ENCODE assay signal across 25 cellular contexts in the genomic region with DNA sequence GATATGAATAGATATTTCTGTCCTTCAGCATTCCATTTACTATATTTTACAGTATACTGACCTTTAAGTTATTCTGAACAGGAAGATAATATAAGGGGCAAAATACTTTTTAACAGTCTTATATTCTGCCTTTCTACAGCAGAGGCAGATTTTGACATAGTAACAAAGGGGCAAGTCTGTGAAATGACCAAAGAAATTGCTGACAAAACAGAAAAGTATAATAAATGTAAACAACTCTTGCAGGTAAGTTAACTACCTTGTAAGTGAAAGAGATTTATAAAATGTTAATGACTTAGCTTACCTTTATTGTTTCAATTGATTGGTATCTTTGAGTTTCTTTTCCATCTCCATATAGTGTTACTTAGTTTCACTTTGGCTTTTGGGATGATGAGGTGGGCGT. TPM values are rescaled to one million over a fixed set of nuclear protein-coding genes. Genes with fewer than 3 reads are reported as not detected.
A peak's percentile ranks its signal among the peaks of the same experiment; 100 is the strongest.
DNase-seq lines count a peak whose midpoint lies in the region; ATAC-seq, FAIRE-seq and TF ChIP-seq lines count a peak whose summit lies in the region.
"Had no signal": no experiment of that assay in that cellular context is flagged by ENCODE, and none has a peak within 500 bp of the region (broad histone marks: within the 10 kb centered on the region; RNA-seq: fewer than 3 reads in every experiment).

No MANE protein-coding gene starts in this region.

- intact Hi-C loops in HepG2 (cut with micrococcal nuclease; ENCODE audit: unreplicated experiment): no loop called here
- intact Hi-C loops in right lobe of liver (cut with DNase I): no loop called here
- intact Hi-C loops in K562 (cut with micrococcal nuclease): no loop called here

- peaks cover 4 to 30% of the 10 kb centered on the region in 2 experiments; a peak in 4 of 5 replicates for H3K36me3 ChIP-seq in HepG2 (replicated peaks in 1 of 2; ENCODE audit: control insufficient read depth in 1 of 2, insufficient read depth in 2 of 2, low read length in 2 of 2)
- peaks cover 0 to 55% (median 13%) of the 10 kb centered on the region in 4 donors for H3K36me3 ChIP-seq in right lobe of liver
- H3K36me3 ChIP-seq in K562 (ENCODE audit: control insufficient read depth, insufficient read depth, low read length): peaks cover 44% of the 10 kb centered on the region

- BruUV-seq in HepG2 (replicated peaks; lab: Mats Ljungman, UMichigan): no TSS peak
- BruUV-seq in K562 (replicated peaks; lab: Mats Ljungman, UMichigan): no TSS peak

- H3K27me3 ChIP-seq in HepG2 (ENCODE audit: control insufficient read depth in 1 of 2, insufficient read depth in 2 of 2, low read length in 2 of 2): no peaks in the 10 kb centered on the region
- H3K27me3 ChIP-seq in right lobe of liver: no peaks in the 10 kb centered on the region
- no peaks in the 10 kb centered on the region for H3K27me3 ChIP-seq in K562 (ENCODE audit: control insufficient read depth in 2 of 2, insufficient read depth in 2 of 2, low read length in 2 of 2)
- H3K27me3 ChIP-seq: BE2C, BLaER1 had no signal

- H3K27ac ChIP-seq in HepG2 (ENCODE audit: extremely low read length, insufficient read depth, low read length): no peak overlapping the region
- H3K27ac ChIP-seq in right lobe of liver: no peak overlapping the region
- no peak overlapping the region for H3K27ac ChIP-seq in K562 (ENCODE audit: extremely low read depth, low read depth, low read length)
- H3K27ac ChIP-seq: 22Rv1, BLaER1 had no signal

- CTCF ChIA-PET in HepG2 (lab: Yijun Ruan, JAX; ENCODE audit: low intra/inter-chr PET ratio, low total read pairs): no interaction called here
- CTCF ChIA-PET in K562 (lab: Yijun Ruan, JAX; ENCODE audit: low intra/inter-chr PET ratio): no interaction called here

- H3K4me2 ChIP-seq in HepG2 (ENCODE audit: low read depth, low read length) (no peak overlapping the region), K562 (ENCODE audit: insufficient read depth, low read length) (no peak overlapping the region)
- H3K4me2 ChIP-seq: BLaER1 had no signal

- DNase-seq in HepG2 (ENCODE audit: low spot score) (no peak), right lobe of liver (no peak), H54 (ENCODE audit: insufficient read length, low spot score) (no peak), K562 (ENCODE audit: extremely low read depth in 1 of 4, low spot score in 3 of 4) (no peak), NCI-H82 treated with DMSO at 0.1 percent for 48 hours (lab: John Stamatoyannopoulos, UW; ENCODE audit: unreplicated experiment) (no peak), NCI-H748 (lab: John Stamatoyannopoulos, UW; ENCODE audit: unreplicated experiment) (no peak)
- DNase-seq: ACHN; BE2C; C1 segment of cervical spinal cord; CD4-positive, alpha-beta memory T cell; CD4-positive, CD25-positive, alpha-beta regulatory T cell; CD8-positive, alpha-beta memory T cell; COR-L47; DMS 273 treated with DMSO at 0.1 percent for 48 hours; DMS153; DMS53; DMS79; DND-41; EL; GF-D8 had no signal

- TF ChIP-seq CTCF in HepG2 (CRISPR knock-in tag; IDR thresholded peaks at IDR 0.05) (no peak), right lobe of liver (IDR thresholded peaks at IDR 0.05) (no peak), K562 (IDR thresholded peaks at IDR 0.05 in 2 of 3, conservative IDR thresholded peaks at IDR 0.05 in 1 of 3; ENCODE audit: insufficient read depth in 2 of 3, low read depth in 1 of 3, low read length in 3 of 3) (no peak)

- H3K9me3 ChIP-seq in HepG2 (ENCODE audit: low read length) (no peaks in the 10 kb centered on the region), right lobe of liver (no peaks in the 10 kb centered on the region), K562 (replicated peaks; ENCODE audit: control insufficient read depth, insufficient read depth, low read depth, low read length) (no peaks in the 10 kb centered on the region)
- H3K9me3 ChIP-seq: BE2C, BLaER1 had no signal

- ATAC-seq in HepG2 (no peak), right lobe of liver (no peak), K562 (no peak), GM19455 (IDR thresholded peaks at IDR 0.05; ENCODE audit: unreplicated experiment) (no peak)

- 100% methylated on average over 1 of the region's 1 CpG for WGBS in HepG2 (ENCODE audit: low lambda C conversion rate)
- WGBS in right lobe of liver (ENCODE audit: insufficient coverage, low coverage, low lambda C conversion rate, missing lambda C conversion rate): 100% methylated on average over 1 of the region's 1 CpG
- WGBS in K562 (ENCODE audit: insufficient coverage, low coverage, missing lambda C conversion rate): 77% methylated on average over 1 of the region's 1 CpG

- POLR2A ChIA-PET in HepG2 (lab: Yijun Ruan, JAX) (no interaction called here), K562 (lab: Yijun Ruan, JAX) (no interaction called here)

- H3K9me1 ChIP-seq in K562 (ENCODE audit: control insufficient read depth, insufficient read depth, low read length): no peaks in the 10 kb centered on the region

- no peak overlapping the region for H3K4me3 ChIP-seq in HepG2 (replicated peaks in 1 of 3; ENCODE audit: insufficient read depth in 1 of 3, low read depth in 2 of 3, low read length in 3 of 3)
- H3K4me3 ChIP-seq in right lobe of liver: no peak overlapping the region
- H3K4me3 ChIP-seq in K562: no peak overlapping the region
- H3K4me3 ChIP-seq: BLaER1 had no signal

- no peak for TF ChIP-seq RAD21 in HepG2 (CRISPR knock-in tag; IDR thresholded peaks at IDR 0.05)
- TF ChIP-seq RAD21 in K562 (CRISPR knock-in tag; conservative IDR thresholded peaks at IDR 0.05 in 1 of 2, IDR thresholded peaks at IDR 0.05 in 1 of 2): no peak

- FAIRE-seq in HepG2 (lab: Jason Lieb, UNC): no peak
- FAIRE-seq in H54 (lab: Jason Lieb, UNC): peak; percentile 87
- FAIRE-seq in K562 (lab: Jason Lieb, UNC): no peak
- FAIRE-seq: GM12891, GM19239 had no signal

- H3K9ac ChIP-seq in HepG2 (ENCODE audit: insufficient read depth, low read depth, low read length): no peak overlapping the region
- H3K9ac ChIP-seq in K562 (ENCODE audit: insufficient read depth in 1 of 2, low read depth in 2 of 2, low read length in 2 of 2): no peak overlapping the region
- H3K9ac ChIP-seq: BLaER1 had no signal

- H3K79me2 ChIP-seq in HepG2 (ENCODE audit: insufficient read depth, low read length): no peaks in the 10 kb centered on the region
- no peaks in the 10 kb centered on the region for H3K79me2 ChIP-seq in K562 (ENCODE audit: control insufficient read depth, insufficient read depth, low read length)

- TF ChIP-seq POLR2A in HepG2 (IDR thresholded peaks at IDR 0.05; ENCODE audit: insufficient read depth in 1 of 2, low read depth in 2 of 2, low read length in 2 of 2): no peak
- no peak for TF ChIP-seq POLR2A in right lobe of liver (IDR thresholded peaks at IDR 0.05)
- TF ChIP-seq POLR2A in H54 (IDR thresholded peaks at IDR 0.05; ENCODE audit: low read depth, low read length): no peak
- TF ChIP-seq POLR2A in K562 (conservative IDR thresholded peaks at IDR 0.05): no peak

- H4K20me1 ChIP-seq in HepG2 (ENCODE audit: insufficient read depth, low read length): no peaks in the 10 kb centered on the region
- H4K20me1 ChIP-seq in K562 (replicated peaks; ENCODE audit: control insufficient read depth, insufficient read depth, low read length): no peaks in the 10 kb centered on the region
- H4K20me1 ChIP-seq: BLaER1 had no signal

- H2AFZ ChIP-seq in HepG2 (ENCODE audit: low read length): no peak overlapping the region
- H2AFZ ChIP-seq in K562 (ENCODE audit: low read depth, low read length): no peak overlapping the region

- in situ Hi-C loops in HepG2 (cut with HindIII; ENCODE audit: extremely low pct_ligation_motif_present, low pct_unique_long_range_greater_than_20kb) (no loop called here), K562 (cut with MboI) (no loop called here)

- H3K4me1 ChIP-seq in HepG2 (ENCODE audit: insufficient read depth, low read length): no peaks in the 10 kb centered on the region
- no peaks in the 10 kb centered on the region for H3K4me1 ChIP-seq in right lobe of liver
- H3K4me1 ChIP-seq in K562 (replicated peaks in 1 of 2; ENCODE audit: control insufficient read depth in 2 of 2, insufficient read depth in 2 of 2, low read length in 2 of 2): no peaks in the 10 kb centered on the region
- H3K4me1 ChIP-seq: BE2C, BLaER1 had no signal

- TF ChIP-seq EP300 in HepG2 (IDR thresholded peaks at IDR 0.05; ENCODE audit: low read depth in 2 of 2, low read length in 2 of 2): no peak
- TF ChIP-seq EP300 in HepG2 (CRISPR knock-in tag; IDR thresholded peaks at IDR 0.05; ENCODE audit: borderline replicate concordance): no peak
- TF ChIP-seq EP300 in K562 (IDR thresholded peaks at IDR 0.05; ENCODE audit: low read length): no peak

RNA-seq across cellular contexts. Expression of gene TAX1BP1, which starts 56.0 kb away (rescaled TPM):
- total RNA-seq in HepG2 (2016; rRNA removed; fragmentation: Illumina TruSeq; extraction: Trizol) (98.9 and 177 TPM in 2 replicates), right lobe of liver (10 to 100 TPM; 39.2 to 63.8 (median 47.4) TPM), K562 (2014; rRNA removed) (43.2 and 49.0 TPM in 2 replicates), K562 (2014; rRNA removed; fragmentation: Illumina TruSeq; extraction: Trizol) (75.9 and 91.9 TPM in 2 replicates), K562 (2015; rRNA removed; fragmentation: Illumina TruSeq; extraction: Trizol) (58.9 and 64.7 TPM in 2 replicates), K562 (2021) (59.5 and 61.8 TPM in 2 replicates)
- 15.4 and 20.0 TPM in 2 replicates for total RNA-seq in HepG2 (2016; cell fraction: cytosol; rRNA removed; fragmentation: Illumina TruSeq; extraction: Trizol; ENCODE audit: low read depth)
- 99.7 and 175 TPM in 2 replicates for total RNA-seq in HepG2 (2016; cell fraction: insoluble cytoplasmic fraction; rRNA removed; fragmentation: Illumina TruSeq; extraction: Trizol)
- 41.7 and 45.4 TPM in 2 replicates for total RNA-seq in HepG2 (2016; cell fraction: membrane; rRNA removed; fragmentation: Illumina TruSeq; extraction: Trizol)
- 83.0 and 86.5 TPM in 2 replicates for total RNA-seq in HepG2 (2016; cell fraction: nucleus; rRNA removed; fragmentation: Illumina TruSeq; extraction: Trizol)
- polyA plus RNA-seq in HepG2 (2011; rRNA removed) (78.8 and 95.2 TPM in 2 replicates), K562 (2011; rRNA removed) (113 and 119 TPM in 2 replicates), K562 (2014; fragmentation: Illumina TruSeq; extraction: Trizol) (81.8 and 94.3 TPM in 2 replicates), K562 (2014; fragmentation: Nextera tagmentation; extraction: Ambion mirVana) (100 to 1,000 TPM; 109 TPM), K562 (2014; rRNA removed) (60.7 and 63.1 TPM in 2 replicates)
- 51.1 and 75.1 TPM in 2 replicates for polyA plus RNA-seq in HepG2 (2011; cell fraction: cytosol; rRNA removed)
- 20.4 and 20.8 TPM in 2 replicates for polyA plus RNA-seq in HepG2 (2011; cell fraction: nucleus; rRNA removed)
- 60.1 and 77.8 TPM in 2 replicates for polyA plus RNA-seq in HepG2 (2012)
- polyA plus RNA-seq in HepG2 (2016; cell fraction: cytosol; fragmentation: Illumina TruSeq; extraction: Trizol; ENCODE audit: low read depth): 5.9 and 6.6 TPM in 2 replicates
- polyA plus RNA-seq in HepG2 (2016; cell fraction: insoluble cytoplasmic fraction; fragmentation: Illumina TruSeq; extraction: Trizol; ENCODE audit: low read depth): 137 and 142 TPM in 2 replicates
- 15.0 and 16.7 TPM in 2 replicates for polyA plus RNA-seq in HepG2 (2016; cell fraction: membrane; fragmentation: Illumina TruSeq; extraction: Trizol; ENCODE audit: low read depth)
- 48.0 and 52.6 TPM in 2 replicates for polyA plus RNA-seq in HepG2 (2016; cell fraction: nucleus; fragmentation: Illumina TruSeq; extraction: Trizol; ENCODE audit: insufficient read depth, low read depth)
- polyA minus RNA-seq in HepG2 (2011; rRNA and poly(A)+ RNA removed; ENCODE audit: low replicate concordance): 114 and 126 TPM in 2 replicates
- polyA minus RNA-seq in HepG2 (2011; cell fraction: cytosol; rRNA and poly(A)+ RNA removed): 36.9 and 45.1 TPM in 2 replicates
- 152 and 235 TPM in 2 replicates for polyA minus RNA-seq in HepG2 (2011; cell fraction: nucleus; rRNA and poly(A)+ RNA removed)
- total RNA-seq in K562 (2011; cell fraction: chromatin; rRNA removed; ENCODE audit: low replicate concordance): 31.5 and 80.4 TPM in 2 replicates
- 20.5 and 28.6 TPM in 2 replicates for total RNA-seq in K562 (2011; cell fraction: nucleolus; rRNA removed)
- total RNA-seq in K562 (2011; cell fraction: nucleoplasm; rRNA removed): 35.2 and 42.7 TPM in 2 replicates
- polyA plus RNA-seq in K562 (2011; cell fraction: cytosol; rRNA removed): 37.4 and 69.9 TPM in 2 replicates
- polyA plus RNA-seq in K562 (2011; cell fraction: nucleus; rRNA removed): 30.8 and 48.8 TPM in 2 replicates
- 62.0 and 83.0 TPM in 2 replicates for polyA plus RNA-seq in K562 (2012)
- polyA minus RNA-seq in K562 (2011; rRNA and poly(A)+ RNA removed): 90.9 and 117 TPM in 2 replicates
- polyA minus RNA-seq in K562 (2011; cell fraction: cytosol; rRNA and poly(A)+ RNA removed): 20.3 and 22.8 TPM in 2 replicates
- 57.8 and 99.0 TPM in 2 replicates for polyA minus RNA-seq in K562 (2011; cell fraction: nucleus; rRNA and poly(A)+ RNA removed)

Comparison
In these comparisons a context has a peak if more than half of its experiments do, and no peak if none do; other contexts are left out.
1. Of the 241 proteins assayed by ChIP-seq in both HepG2 and K562: peak only in HepG2: none; only in K562: MAFG; in both: MAFF and MAFK; in neither: 238.